In genomic region chr10:6713716-6714115, GRCh38 we compare ENCODE assay signal across 1 cellular context.
TF ChIP-seq lines count a peak whose summit lies in the region.

No MANE protein-coding gene starts in this region.

TF ChIP-seq in IMR-90, 13 proteins besides CTCF, POLR2A, EP300 and RAD21:
- TF ChIP-seq CEBPB (IDR thresholded peaks at IDR 0.05; ENCODE audit: low read depth, low read length) = no peak
- TF ChIP-seq ELK1 (IDR thresholded peaks at IDR 0.05; ENCODE audit: borderline replicate concordance, low read depth, low read length) = no peak
- TF ChIP-seq RCOR1 (IDR thresholded peaks at IDR 0.05; ENCODE audit: insufficient replicate concordance, low read length) = no peak
- no peak for TF ChIP-seq MAFK (IDR thresholded peaks at IDR 0.05; ENCODE audit: low read depth, low read length)
- TF ChIP-seq USF2 (IDR thresholded peaks at IDR 0.05; ENCODE audit: low read depth, low read length) = no peak
- TF ChIP-seq NFE2L2 (IDR thresholded peaks at IDR 0.05; ENCODE audit: low read depth, low read length) = no peak
- no peak for TF ChIP-seq CHD1 (IDR thresholded peaks at IDR 0.05; ENCODE audit: low read depth, low read length)
- no peak for TF ChIP-seq BHLHE40 (IDR thresholded peaks at IDR 0.05; ENCODE audit: low read depth, low read length)
- TF ChIP-seq FOS (IDR thresholded peaks at IDR 0.05; ENCODE audit: low read depth, low read length) = no peak
